1 cellular context compared by ENCODE assay signal in genomic region chr9:136625101-136626065, GRCh38.
A peak's percentile ranks its signal among the peaks of the same experiment; 100 is the strongest.
TF ChIP-seq lines count a peak whose summit lies in the region.

No MANE protein-coding gene starts in this region.

TF ChIP-seq in HepG2, 621 proteins besides CTCF, POLR2A, EP300 and RAD21 (continued from another document and continues in another):
- TF ChIP-seq ZNF646 (CRISPR knock-in tag; IDR thresholded peaks at IDR 0.05) (no peak), HMGA1 (CRISPR knock-in tag; conservative IDR thresholded peaks at IDR 0.05) (no peak), PAX8 (CRISPR knock-in tag; IDR thresholded peaks at IDR 0.05; ENCODE audit: borderline replicate concordance) (no peak), ZNF773 (CRISPR knock-in tag; IDR thresholded peaks at IDR 0.05; ENCODE audit: borderline replicate concordance) (no peak), ZNF292 (CRISPR knock-in tag; IDR thresholded peaks at IDR 0.05; ENCODE audit: borderline replicate concordance, low read depth) (0 out of 2 replicates have a peak, but pooled peaks have one; percentile 59), BCL3 (CRISPR knock-in tag; IDR thresholded peaks at IDR 0.05) (no peak), DPF2 (CRISPR knock-in tag; IDR thresholded peaks at IDR 0.05; ENCODE audit: borderline replicate concordance, low read depth) (peak; percentile 30; the same call in 1 of the 2 replicates), PRPF4 (IDR thresholded peaks at IDR 0.05; ENCODE audit: low read depth, low read length, poor library complexity, severe bottlenecking) (no peak), ARID4A (CRISPR knock-in tag; IDR thresholded peaks at IDR 0.05; ENCODE audit: borderline replicate concordance) (peak; percentile 66; the same call in 1 of the 2 replicates), KDM5B (CRISPR knock-in tag; IDR thresholded peaks at IDR 0.05; ENCODE audit: borderline replicate concordance) (no peak), MXD4 (CRISPR knock-in tag; IDR thresholded peaks at IDR 0.05) (no peak), HOXA9 (CRISPR knock-in tag; IDR thresholded peaks at IDR 0.05; ENCODE audit: borderline replicate concordance) (no peak), ZNF136 (CRISPR knock-in tag; IDR thresholded peaks at IDR 0.05; ENCODE audit: low read depth) (no peak), BHLHE40 (IDR thresholded peaks at IDR 0.05; ENCODE audit: low read length) (no peak), XRCC5 (optimal IDR thresholded peaks at IDR 0.05; ENCODE audit: low read length) (no peak), NFRKB (IDR thresholded peaks at IDR 0.05) (no peak), NR2F6 (IDR thresholded peaks at IDR 0.05) (peak; percentile 68), NR2F6 (CRISPR knock-in tag; IDR thresholded peaks at IDR 0.05) (peak; percentile 81), XBP1 (CRISPR knock-in tag; IDR thresholded peaks at IDR 0.05) (no peak), NFE2L2 (IDR thresholded peaks at IDR 0.05; ENCODE audit: low read length) (no peak), KAT2B (IDR thresholded peaks at IDR 0.05; ENCODE audit: borderline replicate concordance, low read depth, low read length) (no peak), TBX2 (CRISPR knock-in tag; IDR thresholded peaks at IDR 0.05; ENCODE audit: borderline replicate concordance) (peak; percentile 72), ZNF24 (IDR thresholded peaks at IDR 0.05) (peak; percentile 50; the same call in 1 of the 2 replicates), HNF4G (IDR thresholded peaks at IDR 0.05; ENCODE audit: borderline replicate concordance, low read depth, low read length) (peak; percentile 61; the same call in 1 of the 2 replicates), HNF4G (CRISPR knock-in tag; IDR thresholded peaks at IDR 0.05; ENCODE audit: borderline replicate concordance, low read depth) (no peak), ZNF891 (CRISPR knock-in tag; IDR thresholded peaks at IDR 0.05) (0 out of 2 replicates have a peak, but pooled peaks have one; percentile 3), TBX3 (IDR thresholded peaks at IDR 0.05; ENCODE audit: borderline replicate concordance) (no peak), ZNF878 (CRISPR knock-in tag; IDR thresholded peaks at IDR 0.05) (no peak), ATF5 (CRISPR knock-in tag; IDR thresholded peaks at IDR 0.05; ENCODE audit: low read depth) (no peak), THAP8 (CRISPR knock-in tag; IDR thresholded peaks at IDR 0.05; ENCODE audit: borderline replicate concordance) (0 out of 2 replicates have a peak, but pooled peaks have one; percentile 40), RXRA (CRISPR knock-in tag; IDR thresholded peaks at IDR 0.05) (peak; percentile 75), IRF9 (CRISPR knock-in tag; IDR thresholded peaks at IDR 0.05; ENCODE audit: borderline replicate concordance) (no peak; the same call in 1 of the 2 replicates), RERE (CRISPR knock-in tag; IDR thresholded peaks at IDR 0.05; ENCODE audit: low read depth) (0 out of 2 replicates have a peak, but pooled peaks have one; percentile 29), KDM3A (CRISPR knock-in tag; IDR thresholded peaks at IDR 0.05; ENCODE audit: low read depth) (peak; percentile 40), ZHX1 (CRISPR knock-in tag; IDR thresholded peaks at IDR 0.05; ENCODE audit: low read depth) (no peak)
